8 cellular contexts compared by ENCODE assay signal in the genomic region with DNA sequence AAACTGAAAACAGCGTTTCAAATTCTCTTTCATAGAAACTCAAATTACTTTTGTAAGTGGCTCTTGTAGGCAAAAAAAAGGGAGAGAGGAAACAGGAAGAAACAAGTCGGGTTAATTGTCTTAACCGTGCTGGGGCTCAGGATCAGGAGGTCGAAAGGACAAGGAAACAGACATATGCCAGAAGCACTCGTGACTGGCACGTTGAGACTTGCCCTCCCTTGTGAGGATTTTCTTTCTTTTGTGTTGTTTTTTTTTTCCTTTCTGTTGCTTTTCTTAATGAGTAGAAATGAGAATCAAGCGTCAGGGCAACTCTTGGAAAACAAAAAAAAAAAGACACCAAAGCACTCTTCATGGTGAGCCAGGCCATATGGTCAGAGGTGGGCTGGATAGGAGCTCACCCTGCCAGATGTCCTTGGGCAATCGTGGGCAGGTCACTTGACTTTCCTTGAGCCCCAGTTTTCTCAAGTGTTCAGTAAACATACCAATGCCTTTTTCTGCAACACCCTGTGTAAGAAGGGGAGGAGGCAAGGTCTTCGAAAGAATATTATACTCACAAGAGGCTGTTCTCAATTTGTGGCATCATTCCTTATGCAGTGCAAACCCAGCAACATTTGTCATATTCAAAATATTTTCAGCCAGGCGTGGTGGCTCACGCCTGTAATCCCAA. TPM values are rescaled to one million over a fixed set of nuclear protein-coding genes. Genes with fewer than 3 reads are reported as not detected.
DNase-seq lines count a peak whose midpoint lies in the region; ATAC-seq and TF ChIP-seq lines count a peak whose summit lies in the region.

No MANE protein-coding gene starts in this region.

- H4K20me1 ChIP-seq in neural progenitor cell (ENCODE audit: low read depth): no peaks in the 10 kb centered on the region

- H3K4me1 Mint-ChIP-seq in neural progenitor cell: peaks cover 6% of the 10 kb centered on the region
- peaks cover 5% of the 10 kb centered on the region for H3K4me1 Mint-ChIP-seq in activated naive CD4-positive, alpha-beta T cell treated with anti-CD3 and anti-CD28 coated beads, Interleukin-2, amount 10 ng/mL, durations not matched to agents 7 days and 5 days

- H3K9me3 ChIP-seq in esophagus muscularis mucosa: peaks cover 0 to under 1% (median 0%) of the 10 kb centered on the region in 4 donors
- H3K9me3 ChIP-seq in neural progenitor cell (ENCODE audit: low read depth): no peaks in the 10 kb centered on the region

- H3K4me1 ChIP-seq in esophagus muscularis mucosa (peaks cover 0 to 18% (median 7%) of the 10 kb centered on the region in 4 donors), neural progenitor cell (peaks cover 15% of the 10 kb centered on the region)

- H3K9ac ChIP-seq in neural progenitor cell: no peak overlapping the region

- H3K4me3 ChIP-seq in esophagus muscularis mucosa (no peak overlapping the region), neural progenitor cell (no peak overlapping the region)

- intact Hi-C loops in esophagus muscularis mucosa (cut with DNase I): no loop called here

- TF ChIP-seq CTCF in esophagus muscularis mucosa (IDR thresholded peaks at IDR 0.05) (no peak), neural progenitor cell (IDR thresholded peaks at IDR 0.05) (no peak)

- H3K27me3 Mint-ChIP-seq in neural progenitor cell (ENCODE audit: insufficient read depth, low read depth): peaks cover 2% of the 10 kb centered on the region
- peaks cover 35% of the 10 kb centered on the region for H3K27me3 Mint-ChIP-seq in activated naive CD4-positive, alpha-beta T cell treated with anti-CD3 and anti-CD28 coated beads, Interleukin-2, amount 10 ng/mL, durations not matched to agents 7 days and 5 days

- ATAC-seq in HG03139 (IDR thresholded peaks at IDR 0.05; ENCODE audit: unreplicated experiment) (no peak), GM18868 (IDR thresholded peaks at IDR 0.05; ENCODE audit: unreplicated experiment) (no peak)

- DNase-seq in DMS153 (lab: John Stamatoyannopoulos, UW) (peak; percentile 34), NCI-H2196 (lab: John Stamatoyannopoulos, UW; ENCODE audit: unreplicated experiment) (peak; percentile 64), esophagus muscularis mucosa (ENCODE audit: extremely low spot score) (peak; percentile 87), neural progenitor cell (ENCODE audit: low spot score) (peak; percentile 30), cortex of kidney (lab: John Stamatoyannopoulos, UW) (no peak)
- no peak for DNase-seq in activated naive CD4-positive, alpha-beta T cell treated with anti-CD3 and anti-CD28 coated beads, Interleukin-2, amount 10 ng/mL, durations not matched to agents 7 days and 5 days

- H3K4me3 Mint-ChIP-seq in neural progenitor cell: no peak overlapping the region
- H3K4me3 Mint-ChIP-seq in activated naive CD4-positive, alpha-beta T cell treated with anti-CD3 and anti-CD28 coated beads, Interleukin-2, amount 10 ng/mL, durations not matched to agents 7 days and 5 days: no peak overlapping the region

- no peaks in the 10 kb centered on the region for H3K79me2 ChIP-seq in neural progenitor cell (ENCODE audit: low read depth)

- no peak overlapping the region for H3K27ac Mint-ChIP-seq in neural progenitor cell
- no peak overlapping the region for H3K27ac Mint-ChIP-seq in activated naive CD4-positive, alpha-beta T cell treated with anti-CD3 and anti-CD28 coated beads, Interleukin-2, amount 10 ng/mL, durations not matched to agents 7 days and 5 days

- H3K9me3 Mint-ChIP-seq in neural progenitor cell: peaks cover 5% of the 10 kb centered on the region
- no peaks in the 10 kb centered on the region for H3K9me3 Mint-ChIP-seq in activated naive CD4-positive, alpha-beta T cell treated with anti-CD3 and anti-CD28 coated beads, Interleukin-2, amount 10 ng/mL, durations not matched to agents 7 days and 5 days

- 35% methylated on average over 11 of the region's 11 CpGs for WGBS in esophagus muscularis mucosa

- no peak for TF ChIP-seq POLR2A in esophagus muscularis mucosa (IDR thresholded peaks at IDR 0.05; ENCODE audit: low read depth)

- peak overlapping the region; percentile 53 for H3K4me2 ChIP-seq in neural progenitor cell

- H2AFZ ChIP-seq in neural progenitor cell (replicated peaks): peak overlapping the region; percentile 95

- H3F3A ChIP-seq in neural progenitor cell (ENCODE audit: low read depth): peaks cover 21% of the 10 kb centered on the region

- H3K36me3 Mint-ChIP-seq in neural progenitor cell: no peaks in the 10 kb centered on the region
- H3K36me3 Mint-ChIP-seq in activated naive CD4-positive, alpha-beta T cell treated with anti-CD3 and anti-CD28 coated beads, Interleukin-2, amount 10 ng/mL, durations not matched to agents 7 days and 5 days: no peaks in the 10 kb centered on the region

- H3K36me3 ChIP-seq in esophagus muscularis mucosa (peaks cover 0 to 10% (median 0%) of the 10 kb centered on the region in 4 donors), neural progenitor cell (no peaks in the 10 kb centered on the region)

- CTCF ChIA-PET in activated naive CD4-positive, alpha-beta T cell treated with anti-CD3 and anti-CD28 coated beads, Interleukin-2, amount 10 ng/mL, durations not matched to agents 7 days and 5 days (lab: Charles Lee): no interaction called here

- H3K27ac ChIP-seq in esophagus muscularis mucosa (replicated peaks in 1 of 4) (peak overlapping the region; percentile 3 to 59 (median 18)), neural progenitor cell (peak overlapping the region; percentile 78)

- no peak for TF ChIP-seq EP300 in esophagus muscularis mucosa (IDR thresholded peaks at IDR 0.05)

- H3K27me3 ChIP-seq in esophagus muscularis mucosa (no peaks in the 10 kb centered on the region), neural progenitor cell (no peaks in the 10 kb centered on the region)

RNA-seq across cellular contexts. Expression of gene TMEM87B, which starts 23.0 kb away (rescaled TPM):
- total RNA-seq in esophagus muscularis mucosa (10 to 100 TPM; 13.7 to 21.8 (median 14.9) TPM), neural progenitor cell (ENCODE audit: low replicate concordance) (16.0 and 34.4 TPM in 2 replicates)

Comparison
In these comparisons a context has a peak if more than half of its experiments do, and no peak if none do; other contexts are left out.
1. DNase-seq: peak in DMS153 (single experiment), NCI-H2196 (single experiment), esophagus muscularis mucosa (single experiment) and neural progenitor cell (single experiment); none in cortex of kidney (single experiment) and activated naive CD4-positive, alpha-beta T cell treated with anti-CD3 and anti-CD28 coated beads, Interleukin-2, amount 10 ng/mL, durations not matched to agents 7 days and 5 days (single experiment).